21 cellular contexts compared by ENCODE assay signal in genomic region chr10:127300868-127301321, GRCh38.
A peak's percentile ranks its signal among the peaks of the same experiment; 100 is the strongest.
DNase-seq lines count a peak whose midpoint lies in the region; ATAC-seq and TF ChIP-seq lines count a peak whose summit lies in the region.
"Had no signal": no experiment of that assay in that cellular context is flagged by ENCODE, and none has a peak within 500 bp of the region (broad histone marks: within the 10 kb centered on the region; RNA-seq: fewer than 3 reads in every experiment).

No MANE protein-coding gene starts in this region.

- H3K9me3 Mint-ChIP-seq in nephron progenitor cell (no peaks in the 10 kb centered on the region), natural killer cell (no peaks in the 10 kb centered on the region)
- H3K9me3 Mint-ChIP-seq: activated T-cell treated with anti-CD3 and anti-CD28 coated beads, Interleukin-2, amount 50 U/mL, for 24 hours; CD4-positive, alpha-beta T cell had no signal

- intact Hi-C loops in natural killer cell (cut with micrococcal nuclease) = no loop called here

- H3K36me3 Mint-ChIP-seq in nephron progenitor cell (ENCODE audit: low read depth) (no peaks in the 10 kb centered on the region), natural killer cell (no peaks in the 10 kb centered on the region)
- H3K36me3 Mint-ChIP-seq: activated naive CD8-positive, alpha-beta T cell treated with anti-CD3 and anti-CD28 coated beads, Interleukin-2, amount 10 ng/mL, durations not matched to agents 7 days and 5 days had no signal

- no peak for ATAC-seq in natural killer cell
- ATAC-seq: Panc1, SK-N-SH treated with all-trans-retinoic acid at 6 μM for 48 hours had no signal

- peak; percentile 72 for DNase-seq in DMS153 (lab: John Stamatoyannopoulos, UW)
- DNase-seq in NCI-H2227 (lab: John Stamatoyannopoulos, UW; ENCODE audit: unreplicated experiment) = peak; percentile 40
- peak; percentile 38 for DNase-seq in islet precursor cell
- DNase-seq in nephron progenitor cell = no peak
- no peak for DNase-seq in activated T-cell treated with anti-CD3 and anti-CD28 coated beads, Interleukin-2, amount 50 U/mL, for 1 hour
- DNase-seq in natural killer cell = no peak
- no peak for DNase-seq in central memory CD4-positive, alpha-beta T cell
- no peak for DNase-seq in activated CD8-positive, alpha-beta memory T cell treated with anti-CD3 and anti-CD28 coated beads for 24 hours
- DNase-seq: activated CD4-positive, alpha-beta T cell treated with anti-CD3 and anti-CD28 coated beads, Interleukin-2, amount 50 U/mL, for 1 hour; activated naive CD8-positive, alpha-beta T cell treated with anti-CD3 and anti-CD28 coated beads, Interleukin-2, amount 10 ng/mL, durations not matched to agents 7 days and 5 days; activated T-cell treated with anti-CD3 and anti-CD28 coated beads, Interleukin-2, amount 50 U/mL, for 24 hours; CD4-positive, alpha-beta T cell; EL; IMR-90; NCI-H187 treated with DMSO at 0.1 percent for 48 hours; NCI-H774; occipital lobe; stimulated activated CD4-positive, alpha-beta T cell treated with anti-CD3 and anti-CD28 coated beads, Interleukin-4, amount 100 ng/mL, for 1 hour; substantia nigra had no signal

- H3K27me3 Mint-ChIP-seq in nephron progenitor cell (ENCODE audit: low read depth, poor library complexity) (no peaks in the 10 kb centered on the region), natural killer cell (ENCODE audit: low read depth in 2 of 2) (peaks cover 0 to 6% of the 10 kb centered on the region in 2 donors)

- H3K4me1 Mint-ChIP-seq in nephron progenitor cell (peaks cover 61% of the 10 kb centered on the region), natural killer cell (peaks cover 8 to 28% of the 10 kb centered on the region in 2 donors)

- TF ChIP-seq CTCF in nephron progenitor cell (IDR thresholded peaks at IDR 0.05) (no peak), natural killer cell (IDR thresholded peaks at IDR 0.05) (no peak)

- H3K4me3 Mint-ChIP-seq in nephron progenitor cell (no peak overlapping the region), natural killer cell (no peak overlapping the region)
- H3K4me3 Mint-ChIP-seq: activated naive CD8-positive, alpha-beta T cell treated with anti-CD3 and anti-CD28 coated beads, Interleukin-2, amount 10 ng/mL, durations not matched to agents 7 days and 5 days; activated T-cell treated with anti-CD3 and anti-CD28 coated beads, Interleukin-2, amount 50 U/mL, for 24 hours; CD4-positive, alpha-beta T cell had no signal

- H3K27ac Mint-ChIP-seq in nephron progenitor cell = peak overlapping the region; percentile 85
- H3K27ac Mint-ChIP-seq in natural killer cell = no peak overlapping the region
- H3K27ac Mint-ChIP-seq: activated naive CD8-positive, alpha-beta T cell treated with anti-CD3 and anti-CD28 coated beads, Interleukin-2, amount 10 ng/mL, durations not matched to agents 7 days and 5 days; activated T-cell treated with anti-CD3 and anti-CD28 coated beads, Interleukin-2, amount 50 U/mL, for 24 hours; CD4-positive, alpha-beta T cell had no signal

Comparison
In these comparisons a context has a peak if more than half of its experiments do, and no peak if none do; other contexts are left out.
1. DNase-seq: peak in DMS153 (single experiment), NCI-H2227 (single experiment) and islet precursor cell (single experiment); none in nephron progenitor cell (single experiment), activated T-cell treated with anti-CD3 and anti-CD28 coated beads, Interleukin-2, amount 50 U/mL, for 1 hour (single experiment), natural killer cell (single experiment), central memory CD4-positive, alpha-beta T cell (single experiment) and activated CD8-positive, alpha-beta memory T cell treated with anti-CD3 and anti-CD28 coated beads for 24 hours (single experiment).